ENCODE assay signal across 7 cellular contexts in genomic region chr10:45000138-45000763, GRCh38. TPM values are rescaled to one million over a fixed set of nuclear protein-coding genes. Genes with fewer than 3 reads are reported as not detected.
DNase-seq lines count a peak whose midpoint lies in the region; ATAC-seq and TF ChIP-seq lines count a peak whose summit lies in the region.

No MANE protein-coding gene starts in this region.

- WGBS in H9 (ENCODE audit: extremely low coverage, insufficient read length, low lambda C conversion rate), result no CpG with 5 or more reads among the region's 12 CpGs

- H3K27ac ChIP-seq in H9 (ENCODE audit: insufficient read length, low read depth, low read length) (no peak overlapping the region), Peyer's patch (peak overlapping the region; percentile 82 to 96 (median 94))

- peak overlapping the region; percentile 81 for H2AFZ ChIP-seq in H9 (ENCODE audit: low read length)

- H3K23ac ChIP-seq in H9 (ENCODE audit: insufficient read length, low read depth, low read length), result no peak overlapping the region

- no peaks in the 10 kb centered on the region; the same call in 1 of the 2 replicates for H3K79me2 ChIP-seq in H9 (ENCODE audit: insufficient read depth, low read length)

- H3K4ac ChIP-seq in H9 (ENCODE audit: low read depth, low read length), result no peak overlapping the region

- H3K14ac ChIP-seq in H9 (ENCODE audit: insufficient read depth, low read length), result peak overlapping the region; percentile 39; the same call in 1 of the 2 replicates

- no peak overlapping the region for H3K56ac ChIP-seq in H9 (ENCODE audit: insufficient read length, low read depth, low read length)

- H4K5ac ChIP-seq in H9 (ENCODE audit: insufficient read length, low read depth, low read length), result no peak overlapping the region

- TF ChIP-seq POLR2A in Peyer's patch (IDR thresholded peaks at IDR 0.05), result no peak

- H3K27ac Mint-ChIP-seq in H9, result peak overlapping the region in 2 of 3 experiments; percentile 93 to 95; a peak in 4 of 7 replicates
- peak overlapping the region; percentile 80 to 88 for H3K27ac Mint-ChIP-seq in natural killer cell

- H2BK120ac ChIP-seq in H9 (ENCODE audit: low read depth, low read length, poor library complexity, severe bottlenecking), result no peak overlapping the region

- H3K4me2 ChIP-seq in H9 (ENCODE audit: insufficient read depth, insufficient read length, low read length), result peak overlapping the region; percentile 55

- H4K20me1 ChIP-seq in H9 (ENCODE audit: control insufficient read depth, insufficient read depth, insufficient read length), result no peaks in the 10 kb centered on the region

- peaks cover 0 to 10% (median 0%) of the 10 kb centered on the region in 3 donors for H3K36me3 ChIP-seq in Peyer's patch

- no peak overlapping the region for H2BK20ac ChIP-seq in H9 (ENCODE audit: low read depth, low read length, poor library complexity, severe bottlenecking)

- H3K36me3 Mint-ChIP-seq in H9 (ENCODE audit: insufficient read depth in 1 of 3, low read depth in 3 of 3) (peaks cover 27 to 42% (median 28%) of the 10 kb centered on the region in 3 experiments), natural killer cell (peaks cover 20% of the 10 kb centered on the region)

- H3K4me3 Mint-ChIP-seq in H9 (peak overlapping the region; percentile 78 to 79), natural killer cell (peak overlapping the region; percentile 92)

- H2AK5ac ChIP-seq in H9 (ENCODE audit: insufficient read length, low read length), result no peak overlapping the region

- no peak for TF ChIP-seq CTCF in H9 (conservative IDR thresholded peaks at IDR 0.05)
- no peak for TF ChIP-seq CTCF in Peyer's patch (IDR thresholded peaks at IDR 0.05)
- no peak for TF ChIP-seq CTCF in epithelial cell of esophagus (IDR thresholded peaks at IDR 0.05; ENCODE audit: insufficient read depth, low read depth, low read length, missing control alignments)
- TF ChIP-seq CTCF in natural killer cell (IDR thresholded peaks at IDR 0.05), result no peak

- ATAC-seq in natural killer cell (no peak), HG02885 (IDR thresholded peaks at IDR 0.05; ENCODE audit: poor library complexity, unreplicated experiment) (no peak)

- peaks cover 30 to 37% of the 10 kb centered on the region in 2 experiments for H3K4me1 Mint-ChIP-seq in H9
- peaks cover 58 to 61% of the 10 kb centered on the region in 2 donors for H3K4me1 Mint-ChIP-seq in natural killer cell

- H2BK15ac ChIP-seq in H9 (ENCODE audit: low read depth, low read length), result no peak overlapping the region

- H3K27me3 ChIP-seq in H9 (ENCODE audit: insufficient read depth, low read length) (no peaks in the 10 kb centered on the region), Peyer's patch (no peaks in the 10 kb centered on the region)

- H3K9me3 ChIP-seq in H9 (ENCODE audit: control insufficient read depth, low read depth, low read length), result no peaks in the 10 kb centered on the region
- H3K9me3 ChIP-seq in Peyer's patch, result no peaks in the 10 kb centered on the region

- H3K23me2 ChIP-seq in H9 (ENCODE audit: insufficient read length, low read depth, low read length, poor library complexity, severe bottlenecking), result peaks cover 5% of the 10 kb centered on the region

- H3K9me3 Mint-ChIP-seq in H9, result peaks cover 12 to 27% of the 10 kb centered on the region in 2 experiments; a peak in 4 of 5 replicates
- no peaks in the 10 kb centered on the region for H3K9me3 Mint-ChIP-seq in natural killer cell

- DNase-seq in H9 (no peak), Peyer's patch (peak in 1 of 3 donors; percentile 80), epithelial cell of esophagus (ENCODE audit: low read depth) (no peak), natural killer cell (no peak), NCI-H2171 treated with DMSO at 0.1 percent for 48 hours (lab: John Stamatoyannopoulos, UW) (no peak)
- no peak for DNase-seq in stimulated activated CD4-positive, alpha-beta T cell treated with anti-CD3 and anti-CD28 coated beads, Interleukin-12 subunit alpha, Interleukin-12 subunit beta, amount 100 ng/mL, for 4 hours

- H3K27me3 Mint-ChIP-seq in H9 (ENCODE audit: low read depth), result peaks cover 12% of the 10 kb centered on the region
- H3K27me3 Mint-ChIP-seq in natural killer cell (ENCODE audit: low read depth in 2 of 2), result no peaks in the 10 kb centered on the region

- H2BK12ac ChIP-seq in H9 (ENCODE audit: insufficient read length, low read depth, low read length), result no peak overlapping the region

- peak overlapping the region; percentile 2 for H3K9ac ChIP-seq in H9 (ENCODE audit: extremely low read depth, insufficient read length, low read length)

- intact Hi-C loops in natural killer cell (cut with micrococcal nuclease), result loop anchor here (2.0 to 10.0 kb wide), 5 partner anchors 31 to 585 kb away; no protein-coding TSS in a partner anchor

- peaks cover 2% of the 10 kb centered on the region for H3K79me1 ChIP-seq in H9 (ENCODE audit: insufficient read depth, low read depth, low read length, poor library complexity, severe bottlenecking)

- no peaks in the 10 kb centered on the region; the same call in none of the 2 replicates for H3K4me1 ChIP-seq in H9 (ENCODE audit: insufficient read depth, low read length)
- H3K4me1 ChIP-seq in Peyer's patch, result peaks cover 0 to 37% (median 7%) of the 10 kb centered on the region in 4 donors

- no peak overlapping the region for H4K91ac ChIP-seq in H9 (ENCODE audit: insufficient read length, low read depth, low read length)

- H3K18ac ChIP-seq in H9 (ENCODE audit: insufficient read length, low read depth, low read length), result peak overlapping the region; percentile 55

- H3T11ph ChIP-seq in H9 (ENCODE audit: low read length), result no peak overlapping the region

- H3K4me3 ChIP-seq in Peyer's patch (peak overlapping the region; percentile 42 to 76 (median 66)), epithelial cell of esophagus (ENCODE audit: low read length) (peak overlapping the region; percentile 17)

- no peak overlapping the region for H2BK5ac ChIP-seq in H9 (ENCODE audit: insufficient read length, low read length)

- no peak overlapping the region for H4K8ac ChIP-seq in H9 (replicated peaks; ENCODE audit: insufficient read length, low read depth, low read length)

RNA-seq across cellular contexts. Expression of gene ZNF22, which starts 0.5 kb away (rescaled TPM):
- total RNA-seq in H9 (2021), result 36.9 and 37.6 TPM in 2 replicates
- 10 to 100 TPM in 1 of 4 donors, 1 to 10 TPM in 3; 4.7 to 19.0 (median 8.0) TPM for total RNA-seq in Peyer's patch
- total RNA-seq in natural killer cell, result 10 to 100 TPM; 24.2 to 31.8 (median 25.0) TPM

RNA-seq across cellular contexts. Expression of gene DEPP1, which starts 21.6 kb away (rescaled TPM):
- total RNA-seq in H9 (2021) (1.7 and 2.4 TPM in 2 replicates), Peyer's patch (10 to 100 TPM in 3 of 4 donors, 1 to 10 TPM in 1; 3.9 to 96.0 (median 49.8) TPM), natural killer cell (not detected)

RNA-seq across cellular contexts. Expression of gene RASSF4, which starts 40.6 kb away (rescaled TPM):
- total RNA-seq in H9 (2021) (11.3 and 11.5 TPM in 2 replicates), Peyer's patch (10 to 100 TPM; 62.7 to 99.6 (median 68.2) TPM), natural killer cell (100 to 1,000 TPM in 2 of 3 donors, 10 to 100 TPM in 1; 99.8 to 116 (median 104) TPM)
